9 cellular contexts compared by ENCODE assay signal in genomic region chr7:135774284-135774683, GRCh38. TPM values are rescaled to one million over a fixed set of nuclear protein-coding genes. Genes with fewer than 3 reads are reported as not detected.
DNase-seq lines count a peak whose midpoint lies in the region; ATAC-seq and TF ChIP-seq lines count a peak whose summit lies in the region.
"Had no signal": no experiment of that assay in that cellular context is flagged by ENCODE, and none has a peak within 500 bp of the region (broad histone marks: within the 10 kb centered on the region; RNA-seq: fewer than 3 reads in every experiment).

No MANE protein-coding gene starts in this region.

- DNase-seq in AG08396 (ENCODE audit: low spot score) (peak; percentile 73), NCI-H1436 (lab: John Stamatoyannopoulos, UW) (peak; percentile 41), amniotic epithelial cell (ENCODE audit: low read depth) (peak; percentile 73), kidney tubule cell (ENCODE audit: low spot score) (peak; percentile 87), GM10248 (ENCODE audit: extremely low spot score) (no peak)
- no peak for DNase-seq in activated CD4-positive, alpha-beta T cell treated with anti-CD3 and anti-CD28 coated beads, Interleukin-2, amount 10 ng/mL, durations not matched to agents 24 days and 14 days

- H3K4me3 Mint-ChIP-seq in activated CD4-positive, alpha-beta T cell treated with anti-CD3 and anti-CD28 coated beads, Interleukin-2, amount 10 ng/mL, durations not matched to agents 24 days and 14 days, result no peak overlapping the region
- H3K4me3 Mint-ChIP-seq: activated naive CD4-positive, alpha-beta T cell treated with anti-CD3 and anti-CD28 coated beads, Interleukin-2, amount 50 U/mL, for 24 hours had no signal

- CTCF ChIA-PET in GM10248 (lab: Yijun Ruan, JAX), result interaction anchor here (1.2 kb wide), 1 partner anchor 22 kb away, joined by 3 read pairs; no protein-coding TSS in a partner anchor

- H3K27me3 Mint-ChIP-seq in activated CD4-positive, alpha-beta T cell treated with anti-CD3 and anti-CD28 coated beads, Interleukin-2, amount 10 ng/mL, durations not matched to agents 24 days and 14 days, result peaks cover 10% of the 10 kb centered on the region

- no peaks in the 10 kb centered on the region for H3K4me1 Mint-ChIP-seq in activated CD4-positive, alpha-beta T cell treated with anti-CD3 and anti-CD28 coated beads, Interleukin-2, amount 10 ng/mL, durations not matched to agents 24 days and 14 days
- H3K4me1 Mint-ChIP-seq: activated naive CD4-positive, alpha-beta T cell treated with anti-CD3 and anti-CD28 coated beads, Interleukin-2, amount 50 U/mL, for 24 hours had no signal

- intact Hi-C loops in activated CD4-positive, alpha-beta T cell treated with anti-CD3 and anti-CD28 coated beads, Interleukin-2, amount 10 ng/mL, durations not matched to agents 24 days and 14 days (cut with micrococcal nuclease), result no loop called here

- no peak overlapping the region for H3K27ac Mint-ChIP-seq in activated CD4-positive, alpha-beta T cell treated with anti-CD3 and anti-CD28 coated beads, Interleukin-2, amount 10 ng/mL, durations not matched to agents 24 days and 14 days
- H3K27ac Mint-ChIP-seq: activated naive CD4-positive, alpha-beta T cell treated with anti-CD3 and anti-CD28 coated beads, Interleukin-2, amount 50 U/mL, for 24 hours had no signal

- no peak for TF ChIP-seq CTCF in GM10248 (IDR thresholded peaks at IDR 0.05; ENCODE audit: control extremely low read depth, extremely low read depth, low read depth, missing control alignments)

- no peaks in the 10 kb centered on the region for H3K36me3 Mint-ChIP-seq in activated CD4-positive, alpha-beta T cell treated with anti-CD3 and anti-CD28 coated beads, Interleukin-2, amount 10 ng/mL, durations not matched to agents 24 days and 14 days (ENCODE audit: low read depth)
- H3K36me3 Mint-ChIP-seq: activated naive CD4-positive, alpha-beta T cell treated with anti-CD3 and anti-CD28 coated beads, Interleukin-2, amount 50 U/mL, for 24 hours had no signal

- POLR2A ChIA-PET in GM10248 (lab: Yijun Ruan, JAX), result no interaction called here

- no peak for ATAC-seq in HG02798 (IDR thresholded peaks at IDR 0.05; ENCODE audit: poor library complexity, unreplicated experiment)
- ATAC-seq in GM21619 (IDR thresholded peaks at IDR 0.05; ENCODE audit: unreplicated experiment), result no peak

- peaks cover 3% of the 10 kb centered on the region for H3K9me3 Mint-ChIP-seq in activated CD4-positive, alpha-beta T cell treated with anti-CD3 and anti-CD28 coated beads, Interleukin-2, amount 10 ng/mL, durations not matched to agents 24 days and 14 days

RNA-seq across cellular contexts. Expression of gene FAM180A, which starts 25.7 kb away (rescaled TPM):
- total RNA-seq in activated CD4-positive, alpha-beta T cell treated with anti-CD3 and anti-CD28 coated beads, Interleukin-2, amount 10 ng/mL, durations not matched to agents 24 days and 14 days, result not detected in 2 replicates

RNA-seq across cellular contexts. Expression of gene SLC13A4, which starts 46.3 kb away (rescaled TPM):
- not detected in 2 replicates for total RNA-seq in activated CD4-positive, alpha-beta T cell treated with anti-CD3 and anti-CD28 coated beads, Interleukin-2, amount 10 ng/mL, durations not matched to agents 24 days and 14 days

Comparison
In these comparisons a context has a peak if more than half of its experiments do, and no peak if none do; other contexts are left out.
1. DNase-seq: peak in AG08396 (single experiment), NCI-H1436 (single experiment), amniotic epithelial cell (single experiment) and kidney tubule cell (single experiment); none in activated CD4-positive, alpha-beta T cell treated with anti-CD3 and anti-CD28 coated beads, Interleukin-2, amount 10 ng/mL, durations not matched to agents 24 days and 14 days (single experiment) and GM10248 (single experiment).